8 cellular contexts compared by ENCODE assay signal in the genomic region with DNA sequence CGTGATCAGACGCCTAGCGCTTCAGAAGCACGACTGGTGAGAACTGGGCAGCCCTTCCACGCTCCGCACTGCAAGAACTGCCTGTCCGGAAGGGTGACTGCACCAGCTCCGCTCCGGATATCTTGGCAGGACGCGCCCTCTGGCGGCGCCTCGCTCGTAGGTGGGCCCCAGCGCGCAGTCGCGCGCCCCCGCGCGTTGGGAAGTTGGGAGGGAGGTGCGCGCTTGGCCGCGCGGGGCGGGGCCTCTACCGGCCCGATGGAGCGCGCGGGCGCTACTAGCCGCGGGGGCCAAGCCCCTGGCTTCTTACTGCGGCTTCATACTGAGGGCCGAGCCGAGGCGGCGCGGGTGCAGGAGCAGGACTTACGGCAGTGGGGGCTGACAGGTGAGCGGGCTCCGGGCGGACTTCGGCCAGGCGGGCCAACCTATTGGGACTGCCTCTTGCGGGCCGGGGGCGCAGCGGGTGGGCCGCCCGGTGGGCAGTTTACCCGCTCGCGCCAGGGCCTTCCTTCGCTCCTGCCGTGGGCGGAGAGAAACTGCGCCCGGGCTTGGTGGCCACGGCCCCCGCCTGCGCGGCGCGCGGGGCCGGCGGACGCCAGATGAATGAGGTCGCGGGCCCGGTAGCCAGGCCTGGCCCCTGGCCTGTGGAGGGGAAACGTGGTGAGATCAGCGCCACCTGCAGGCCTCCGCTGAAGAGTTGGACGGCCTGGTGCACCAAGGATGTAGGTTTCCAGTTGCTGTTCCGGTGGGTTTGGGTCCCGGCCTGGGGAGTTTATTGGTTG. TPM values are rescaled to one million over a fixed set of nuclear protein-coding genes. Genes with fewer than 3 reads are reported as not detected.
DNase-seq lines count a peak whose midpoint lies in the region; ATAC-seq, FAIRE-seq and TF ChIP-seq lines count a peak whose summit lies in the region.

A gene (plus strand): TSS at position 236 of the 779 bp plus-strand sequence. CDS start 20 bp downstream, at position 256.

- intact Hi-C loops in left colon (cut with DNase I, micrococcal nuclease), result loop anchor here (5.0 kb wide), 1 partner anchor 70 kb away; a partner anchor contains a TSS

- CTCF ChIA-PET in BJ (lab: Yijun Ruan, JAX), result interaction anchor here (0.6 to 3.2 kb wide), 36 partner anchors 9 to 398 kb away, joined by 3 to 28 read pairs (median 4); a partner anchor contains a TSS

- DNase-seq in BJ (ENCODE audit: low read depth) (peak; percentile 57), GM19239 (ENCODE audit: insufficient read length, low spot score) (peak; percentile 87), NCI-H524 (lab: John Stamatoyannopoulos, UW) (peak; percentile 75 to 94), left colon (peak; percentile 95 to 98)
- DNase-seq in activated CD4-positive, alpha-beta T cell treated with anti-CD3 and anti-CD28 coated beads for 4 hours, result peak; percentile 92
- peak; percentile 94 for DNase-seq in stimulated activated CD4-positive, alpha-beta T cell treated with anti-CD3 and anti-CD28 coated beads, Interleukin-1b, Interleukin-23, amount 100 ng/mL, for 48 hours

- ATAC-seq in HG03457 (IDR thresholded peaks at IDR 0.05; ENCODE audit: unreplicated experiment) (peak; percentile 72), left colon (peak; percentile 87)

- FAIRE-seq in GM19239 (lab: Jason Lieb, UNC), result peak; percentile 92

- POLR2A ChIA-PET in BJ (lab: Charles Lee), result interaction anchor here (0.6 kb wide), 1 partner anchor 42 kb away, joined by 3 read pairs; no protein-coding TSS in a partner anchor

- H3K27ac ChIP-seq in cingulate gyrus (ENCODE audit: low read depth, low read length), result peak within 1 kb of the TSS; percentile 90

- peak; percentile 87 for TF ChIP-seq CTCF in BJ (IDR thresholded peaks at IDR 0.05; ENCODE audit: insufficient read depth, low read depth, low read length)

- H3K36me3 ChIP-seq in BJ (ENCODE audit: control insufficient read depth, insufficient read depth, low read length), result no peaks in the 10 kb centered on the region

- H3K4me3 ChIP-seq in BJ (ENCODE audit: low read depth, low read length), result peak within 1 kb of the TSS; percentile 96

- H3K27me3 ChIP-seq in BJ (ENCODE audit: control insufficient read depth, insufficient read depth, low read length), result no peaks in the 10 kb centered on the region

RNA-seq across cellular contexts. Expression of the gene that starts here (rescaled TPM):
- polyA plus RNA-seq in BJ (2011; rRNA removed), result 20.2 and 30.1 TPM in 2 replicates
- 9.5 and 12.1 TPM in 2 replicates for polyA minus RNA-seq in BJ (2011; rRNA and poly(A)+ RNA removed)
- total RNA-seq in left colon, result 10 to 100 TPM; 34.9 to 37.4 TPM

Comparison
In these comparisons a context has a peak if more than half of its experiments do, and no peak if none do; other contexts are left out.
1. Peak in every context shown above with its lines: DNase-seq, ATAC-seq, H3K4me3 ChIP-seq and H3K27ac ChIP-seq.